12 cellular contexts compared by ENCODE assay signal in genomic region chr19:58379276-58379675, GRCh38. TPM values are rescaled to one million over a fixed set of nuclear protein-coding genes. Genes with fewer than 3 reads are reported as not detected.
DNase-seq lines count a peak whose midpoint lies in the region; ATAC-seq and TF ChIP-seq lines count a peak whose summit lies in the region.
"Had no signal": no experiment of that assay in that cellular context is flagged by ENCODE, and none has a peak within 500 bp of the region (broad histone marks: within the 10 kb centered on the region; RNA-seq: fewer than 3 reads in every experiment).

No MANE protein-coding gene starts in this region.

- no peak for DNase-seq in CD8-positive, alpha-beta memory T cell
- DNase-seq in SHP77 treated with DMSO at 0.1 percent for 48 hours (lab: John Stamatoyannopoulos, UW): no peak
- DNase-seq in NCI-H82 treated with DMSO at 0.1 percent for 48 hours (lab: John Stamatoyannopoulos, UW; ENCODE audit: unreplicated experiment): no peak
- DNase-seq: activated CD4-positive, alpha-beta T cell treated with anti-CD3 and anti-CD28 coated beads, Interleukin-2, amount 50 U/mL, for 4 hours; islet precursor cell; SHP77; tibial artery had no signal

- no peak for ATAC-seq in GM21786 (IDR thresholded peaks at IDR 0.05; ENCODE audit: unreplicated experiment)
- ATAC-seq: psoas muscle had no signal

- H3K4me3 Mint-ChIP-seq in CD8-positive, alpha-beta memory T cell: peak overlapping the region; percentile 61 to 94 (median 87)
- H3K4me3 Mint-ChIP-seq in brain: peak overlapping the region; percentile 89 to 95 (median 93)

- POLR2A ChIA-PET in CD8-positive, alpha-beta memory T cell (lab: Charles Lee): interaction anchor here (1.2 kb wide), 1 partner anchor 17 kb away, joined by 9 read pairs; the partner anchor contains the start of gene ZNF497

- no peaks in the 10 kb centered on the region for H3K27me3 ChIP-seq in CD8-positive, alpha-beta memory T cell (ENCODE audit: insufficient read depth, low read length, poor library complexity, severe bottlenecking)
- H3K27me3 ChIP-seq in neural cell (ENCODE audit: insufficient read depth, low read depth, low read length): no peaks in the 10 kb centered on the region
- H3K27me3 ChIP-seq: tibial artery had no signal

- peak overlapping the region in 7 of 8 donors; percentile 92 to 99 (median 96) for H3K27ac Mint-ChIP-seq in CD8-positive, alpha-beta memory T cell
- H3K27ac Mint-ChIP-seq in brain: peak overlapping the region; percentile 79 to 99 (median 97)

- no peaks in the 10 kb centered on the region for H3K27me3 Mint-ChIP-seq in CD8-positive, alpha-beta memory T cell
- peaks cover 4% of the 10 kb centered on the region for H3K27me3 Mint-ChIP-seq in brain

- TF ChIP-seq EP300 in neural cell (conservative IDR thresholded peaks at IDR 0.05; ENCODE audit: poor library complexity, severe bottlenecking): no peak

- CTCF ChIA-PET in CD8-positive, alpha-beta memory T cell (lab: Charles Lee): interaction anchor here (1.0 to 1.5 kb wide), 2 partner anchors 16 to 29 kb away, joined by 3 to 5 read pairs; partner anchors contain the start of genes ZNF497 and ZNF584

- H3K4me1 ChIP-seq in CD8-positive, alpha-beta memory T cell (ENCODE audit: insufficient read depth, low read length): peaks cover 18% of the 10 kb centered on the region

- peak overlapping the region; percentile 89 for H3K9ac ChIP-seq in neural cell (ENCODE audit: low read length)

- no peak for TF ChIP-seq CTCF in brain (conservative IDR thresholded peaks at IDR 0.05)
- TF ChIP-seq CTCF in neural cell (IDR thresholded peaks at IDR 0.05; ENCODE audit: poor library complexity, severe bottlenecking): no peak

- no peak overlapping the region for H3K4me2 ChIP-seq in neural cell (ENCODE audit: low read length)

- no peaks in the 10 kb centered on the region for H3K9me3 Mint-ChIP-seq in CD8-positive, alpha-beta memory T cell
- H3K9me3 Mint-ChIP-seq in brain: peaks cover 0 to 6% (median 0%) of the 10 kb centered on the region in 5 experiments

- no peaks in the 10 kb centered on the region for H3K9me2 ChIP-seq in neural cell (ENCODE audit: insufficient read depth, low read length)

- H3K36me3 Mint-ChIP-seq in CD8-positive, alpha-beta memory T cell: peaks cover 0 to 4% (median 0%) of the 10 kb centered on the region in 3 donors
- H3K36me3 Mint-ChIP-seq in brain: no peaks in the 10 kb centered on the region

- H3K4me3 ChIP-seq in CD8-positive, alpha-beta memory T cell (ENCODE audit: low read length): no peak overlapping the region
- peak overlapping the region; percentile 78 for H3K4me3 ChIP-seq in neural cell (ENCODE audit: low read length)

- TF ChIP-seq RAD21 in neural cell (conservative IDR thresholded peaks at IDR 0.05): no peak

- H3K9me3 ChIP-seq in CD8-positive, alpha-beta memory T cell (ENCODE audit: low read length): no peaks in the 10 kb centered on the region
- H3K9me3 ChIP-seq in KOPT-K1 (ENCODE audit: insufficient read depth, low read length, poor library complexity, severe bottlenecking) (no peaks in the 10 kb centered on the region), neural cell (ENCODE audit: low read length) (no peaks in the 10 kb centered on the region)
- H3K9me3 ChIP-seq: psoas muscle, tibial artery had no signal

- H3F3A ChIP-seq in neural cell (ENCODE audit: insufficient read depth, low read length, poor library complexity, severe bottlenecking): no peaks in the 10 kb centered on the region

- no peaks in the 10 kb centered on the region for H3K79me2 ChIP-seq in neural cell (replicated peaks; ENCODE audit: insufficient read depth, low read length)

- no peaks in the 10 kb centered on the region for H4K20me1 ChIP-seq in neural cell (ENCODE audit: insufficient read depth)

- H3K4me1 Mint-ChIP-seq in CD8-positive, alpha-beta memory T cell: peaks cover 17 to 31% (median 21%) of the 10 kb centered on the region in 3 donors
- peaks cover 22% of the 10 kb centered on the region for H3K4me1 Mint-ChIP-seq in brain

- no peaks in the 10 kb centered on the region for H3K36me3 ChIP-seq in CD8-positive, alpha-beta memory T cell (ENCODE audit: insufficient read depth, low read length)
- H3K36me3 ChIP-seq in KOPT-K1 (ENCODE audit: insufficient read depth, low read length) (no peaks in the 10 kb centered on the region), neural cell (ENCODE audit: insufficient read depth, low read length) (no peaks in the 10 kb centered on the region)
- H3K36me3 ChIP-seq: tibial artery had no signal

- H2AFZ ChIP-seq in neural cell (ENCODE audit: low read depth, low read length): no peak overlapping the region

- no peak overlapping the region for H3K27ac ChIP-seq in CD8-positive, alpha-beta memory T cell (ENCODE audit: low read depth, low read length)
- H3K27ac ChIP-seq in KOPT-K1 (ENCODE audit: low read depth, low read length, poor library complexity, severe bottlenecking) (peak overlapping the region; percentile 78), neural cell (ENCODE audit: low read length) (peak overlapping the region; percentile 93)

TF ChIP-seq in neural cell, 6 proteins besides CTCF, POLR2A, EP300 and RAD21:
- TF ChIP-seq POLR2AphosphoS5 (IDR thresholded peaks at IDR 0.05) (no peak), MXI1 (conservative IDR thresholded peaks at IDR 0.05; ENCODE audit: poor library complexity, severe bottlenecking) (no peak), REST (IDR thresholded peaks at IDR 0.05; ENCODE audit: borderline replicate concordance) (no peak)

RNA-seq across cellular contexts. Expression of gene ZNF837, which starts 1.6 kb away (rescaled TPM):
- 1 to 10 TPM; 1.8 to 2.3 TPM for total RNA-seq in CD8-positive, alpha-beta memory T cell
- polyA plus RNA-seq in CD8-positive, alpha-beta memory T cell: 4.6 TPM
- polyA plus RNA-seq in brain (ENCODE audit: insufficient read depth, low read depth, low replicate concordance): 1.4 TPM
- 4.5 and 9.8 TPM in 2 replicates for polyA plus RNA-seq in neural cell
- 5.1 and 9.3 TPM in 2 replicates for polyA minus RNA-seq in neural cell

RNA-seq across cellular contexts. Expression of gene RPS5, which starts 7.8 kb away (rescaled TPM):
- total RNA-seq in CD8-positive, alpha-beta memory T cell: 1,000 to 10,000 TPM; 1,588 to 1,639 TPM
- 1,069 TPM for polyA plus RNA-seq in CD8-positive, alpha-beta memory T cell
- polyA plus RNA-seq in brain (ENCODE audit: insufficient read depth, low read depth, low replicate concordance) (1,967 TPM), neural cell (1,461 and 1,514 TPM in 2 replicates)
- polyA minus RNA-seq in neural cell: 609 and 649 TPM in 2 replicates

RNA-seq across cellular contexts. Expression of gene RNF225, which starts 16.2 kb away (rescaled TPM):
- under 1 TPM; 0.28 to 0.78 TPM for total RNA-seq in CD8-positive, alpha-beta memory T cell
- not detected for polyA plus RNA-seq in CD8-positive, alpha-beta memory T cell
- polyA plus RNA-seq in brain (ENCODE audit: insufficient read depth, low read depth, low replicate concordance) (not detected), neural cell (not detected in 2 replicates)
- not detected in 2 replicates for polyA minus RNA-seq in neural cell
- total RNA-seq: psoas muscle had no signal
- polyA plus RNA-seq: psoas muscle had no signal

RNA-seq across cellular contexts. Expression of gene ZNF497, which starts 16.7 kb away (rescaled TPM):
- 1 to 10 TPM; 1.7 TPM for total RNA-seq in CD8-positive, alpha-beta memory T cell
- polyA plus RNA-seq in CD8-positive, alpha-beta memory T cell: 1.0 TPM
- 2.5 TPM for polyA plus RNA-seq in brain (ENCODE audit: insufficient read depth, low read depth, low replicate concordance)
- 13.7 and 18.4 TPM in 2 replicates for polyA plus RNA-seq in neural cell
- 18.8 and 19.7 TPM in 2 replicates for polyA minus RNA-seq in neural cell

RNA-seq across cellular contexts. Expression of gene A1BG, which starts 26.0 kb away (rescaled TPM):
- 10 to 100 TPM; 16.8 to 18.1 TPM for total RNA-seq in CD8-positive, alpha-beta memory T cell
- polyA plus RNA-seq in CD8-positive, alpha-beta memory T cell: 70.8 TPM
- polyA plus RNA-seq in brain (ENCODE audit: insufficient read depth, low read depth, low replicate concordance) (27.1 TPM), neural cell (35.4 and 40.0 TPM in 2 replicates)
- polyA minus RNA-seq in neural cell: 2.1 and 5.1 TPM in 2 replicates
